In the genomic region with DNA sequence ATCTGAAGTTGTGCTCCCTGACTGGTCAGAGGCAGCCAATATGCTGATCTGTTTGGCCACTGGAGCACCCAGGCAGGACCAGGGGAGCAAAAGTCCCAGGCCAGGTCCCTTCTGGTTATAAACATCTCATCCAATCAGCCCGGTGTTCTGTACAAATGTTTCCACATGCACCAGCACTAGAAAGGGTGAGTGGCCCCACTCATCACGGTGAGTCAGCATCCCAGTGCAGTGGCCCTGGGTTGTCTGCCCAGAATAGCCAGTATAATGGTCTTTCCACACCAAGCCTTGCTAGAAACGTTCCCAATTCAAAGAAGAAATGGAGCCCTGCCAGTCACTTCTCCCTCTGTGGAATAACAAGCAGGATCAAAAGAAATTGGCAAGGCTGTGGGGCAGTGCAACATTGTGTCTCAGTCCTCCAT, we compare ENCODE assay signal across 10 cellular contexts.
DNase-seq lines count a peak whose midpoint lies in the region; ATAC-seq and TF ChIP-seq lines count a peak whose summit lies in the region.
"Had no signal": no experiment of that assay in that cellular context is flagged by ENCODE, and none has a peak within 500 bp of the region (broad histone marks: within the 10 kb centered on the region; RNA-seq: fewer than 3 reads in every experiment).

No MANE protein-coding gene starts in this region.

- H3K9me3 ChIP-seq in psoas muscle, result peaks cover 18% of the 10 kb centered on the region

- H3K4me3 ChIP-seq in psoas muscle, result no peak overlapping the region

- H3K27me3 Mint-ChIP-seq in natural killer cell treated with Interleukin-12 subunit alpha and Interleukin-12 subunit beta and Interleukin-15 and Interleukin-18, amount 100 ng/mL, for 72 hours, result peaks cover 15 to 21% of the 10 kb centered on the region in 2 donors
- H3K27me3 Mint-ChIP-seq: activated naive CD8-positive, alpha-beta T cell treated with anti-CD3 and anti-CD28 coated beads, Interleukin-2, amount 10 ng/mL, durations not matched to agents 7 days and 5 days had no signal

- H3K27me3 ChIP-seq in psoas muscle (ENCODE audit: insufficient read depth in 3 of 3, low read length in 2 of 3), result no peaks in the 10 kb centered on the region

- DNase-seq in EL, result peak; percentile 70
- peak; percentile 54 for DNase-seq in glomerular visceral epithelial cell (ENCODE audit: extremely low spot score)
- DNase-seq in psoas muscle, result peak; percentile 63 to 74
- no peak for DNase-seq in NCI-H1048 (lab: John Stamatoyannopoulos, UW)
- DNase-seq in natural killer cell treated with Interleukin-12 subunit alpha and Interleukin-12 subunit beta and Interleukin-15 and Interleukin-18, amount 100 ng/mL, for 72 hours (ENCODE audit: low spot score), result no peak
- DNase-seq in T1000 (lab: John Stamatoyannopoulos, UW), result no peak
- DNase-seq in NCI-H748 (lab: John Stamatoyannopoulos, UW; ENCODE audit: unreplicated experiment), result no peak
- DNase-seq: activated naive CD8-positive, alpha-beta T cell treated with anti-CD3 and anti-CD28 coated beads, Interleukin-2, amount 10 ng/mL, durations not matched to agents 7 days and 5 days; NCI-H510A had no signal

- H3K4me3 Mint-ChIP-seq in natural killer cell treated with Interleukin-12 subunit alpha and Interleukin-12 subunit beta and Interleukin-15 and Interleukin-18, amount 100 ng/mL, for 72 hours, result no peak overlapping the region
- H3K4me3 Mint-ChIP-seq: activated naive CD8-positive, alpha-beta T cell treated with anti-CD3 and anti-CD28 coated beads, Interleukin-2, amount 10 ng/mL, durations not matched to agents 7 days and 5 days had no signal

- H3K9me3 Mint-ChIP-seq in natural killer cell treated with Interleukin-12 subunit alpha and Interleukin-12 subunit beta and Interleukin-15 and Interleukin-18, amount 100 ng/mL, for 72 hours, result peaks cover 15% of the 10 kb centered on the region

- H3K27ac Mint-ChIP-seq in natural killer cell treated with Interleukin-12 subunit alpha and Interleukin-12 subunit beta and Interleukin-15 and Interleukin-18, amount 100 ng/mL, for 72 hours, result no peak overlapping the region
- H3K27ac Mint-ChIP-seq: activated naive CD8-positive, alpha-beta T cell treated with anti-CD3 and anti-CD28 coated beads, Interleukin-2, amount 10 ng/mL, durations not matched to agents 7 days and 5 days had no signal

- intact Hi-C loops in psoas muscle (cut with DNase I), result loop anchor here in 1 of 2 donors (5.0 kb wide), 1 partner anchor 56 kb away; no protein-coding TSS in a partner anchor

- no peak for TF ChIP-seq CTCF in VCaP (conservative IDR thresholded peaks at IDR 0.05)
- no peak for TF ChIP-seq CTCF in psoas muscle (IDR thresholded peaks at IDR 0.05)

- peak overlapping the region; percentile 88; the same call in 1 of the 2 replicates for H3K27ac ChIP-seq in VCaP
- peak overlapping the region; percentile 64 for H3K27ac ChIP-seq in psoas muscle

- 33 to 46% (median 35%) methylated on average over 3 of the region's 3 CpGs for WGBS in psoas muscle, 3 donors

- H3K36me3 ChIP-seq in psoas muscle (ENCODE audit: insufficient read depth in 1 of 2, low read depth in 1 of 2), result peaks cover 0 to 2% of the 10 kb centered on the region in 2 donors

- peaks cover 43% of the 10 kb centered on the region for H3K4me1 ChIP-seq in psoas muscle

- peaks cover 23% of the 10 kb centered on the region for H3K36me3 Mint-ChIP-seq in natural killer cell treated with Interleukin-12 subunit alpha and Interleukin-12 subunit beta and Interleukin-15 and Interleukin-18, amount 100 ng/mL, for 72 hours
- H3K36me3 Mint-ChIP-seq: activated naive CD8-positive, alpha-beta T cell treated with anti-CD3 and anti-CD28 coated beads, Interleukin-2, amount 10 ng/mL, durations not matched to agents 7 days and 5 days had no signal

- peak; percentile 43 to 74 (median 64) for ATAC-seq in psoas muscle
- no peak for ATAC-seq in natural killer cell treated with Interleukin-12 subunit alpha and Interleukin-12 subunit beta and Interleukin-15 and Interleukin-18, amount 100 ng/mL, for 72 hours

- no peaks in the 10 kb centered on the region for H3K4me1 Mint-ChIP-seq in natural killer cell treated with Interleukin-12 subunit alpha and Interleukin-12 subunit beta and Interleukin-15 and Interleukin-18, amount 100 ng/mL, for 72 hours (ENCODE audit: low read depth in 2 of 2)
- H3K4me1 Mint-ChIP-seq: activated naive CD8-positive, alpha-beta T cell treated with anti-CD3 and anti-CD28 coated beads, Interleukin-2, amount 10 ng/mL, durations not matched to agents 7 days and 5 days had no signal

Comparison
In these comparisons a context has a peak if more than half of its experiments do, and no peak if none do; other contexts are left out.
1. DNase-seq: peak in EL (single experiment), glomerular visceral epithelial cell (single experiment) and psoas muscle (2 of 2); none in NCI-H1048 (single experiment), natural killer cell treated with Interleukin-12 subunit alpha and Interleukin-12 subunit beta and Interleukin-15 and Interleukin-18, amount 100 ng/mL, for 72 hours (single experiment), T1000 (single experiment) and NCI-H748 (single experiment).
2. ATAC-seq: peak in psoas muscle (4 of 4); none in natural killer cell treated with Interleukin-12 subunit alpha and Interleukin-12 subunit beta and Interleukin-15 and Interleukin-18, amount 100 ng/mL, for 72 hours (0 of 2).